ENCODE assay signal across 8 cellular contexts in the genomic region with DNA sequence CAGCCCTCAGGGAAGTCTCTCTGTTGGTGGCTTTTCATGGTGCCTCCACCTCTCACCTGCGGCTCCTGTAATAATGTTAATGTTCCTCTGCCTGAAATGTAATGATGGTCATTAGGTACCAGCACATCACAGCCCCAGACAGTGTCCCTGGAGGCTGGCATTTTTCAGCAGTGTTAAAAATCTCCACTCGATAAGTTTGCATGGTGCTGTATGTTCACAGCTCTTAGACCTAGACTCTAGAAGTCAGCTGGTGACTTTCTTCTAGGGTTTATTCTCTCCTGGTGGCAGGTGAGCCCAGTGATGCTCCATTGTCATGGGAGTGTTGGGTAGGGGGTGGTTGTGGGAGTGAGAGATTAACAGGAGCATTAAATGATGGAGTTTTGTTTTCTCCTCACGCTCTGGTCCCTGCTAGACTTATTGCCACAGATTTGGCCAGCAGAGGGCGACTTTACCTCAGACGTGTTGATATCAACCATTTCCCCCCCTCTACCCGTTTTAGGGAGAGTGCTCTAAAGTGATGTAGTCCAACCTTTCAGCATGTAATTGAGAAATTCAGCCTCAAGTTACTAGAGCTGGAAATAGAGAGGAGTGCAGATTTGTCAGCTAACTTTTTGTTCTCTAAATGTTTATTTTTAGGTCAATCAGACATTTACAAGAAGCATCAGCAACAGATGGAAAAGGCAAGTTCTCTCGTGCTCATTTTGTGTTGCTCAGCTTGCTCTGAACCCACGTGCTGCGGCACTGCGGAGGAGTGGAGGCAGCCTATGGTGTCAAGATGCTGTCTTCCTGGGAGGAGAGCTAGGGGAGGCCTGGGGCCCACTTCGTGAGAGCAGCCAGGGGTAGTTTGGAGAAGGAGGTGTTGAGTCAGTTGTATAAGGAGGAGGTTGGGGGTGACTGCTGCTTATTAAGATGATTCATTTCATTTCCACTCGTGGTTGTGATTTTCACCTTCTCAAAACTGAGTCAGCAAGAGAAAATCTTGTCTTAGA. TPM values are rescaled to one million over a fixed set of nuclear protein-coding genes. Genes with fewer than 3 reads are reported as not detected.
DNase-seq lines count a peak whose midpoint lies in the region; ATAC-seq and TF ChIP-seq lines count a peak whose summit lies in the region.

No MANE protein-coding gene starts in this region.

- intact Hi-C loops in MCF 10A (cut with micrococcal nuclease), result loop anchor here (1.0 to 2.0 kb wide), 2 partner anchors 129 to 236 kb away; no protein-coding TSS in a partner anchor

- H3K27me3 Mint-ChIP-seq in MCF 10A (ENCODE audit: insufficient read depth, unreplicated experiment) (no peaks in the 10 kb centered on the region), immature natural killer cell (ENCODE audit: low read depth in 3 of 3) (peaks cover 0 to 2% (median 0%) of the 10 kb centered on the region in 3 donors)

- H3K9me3 ChIP-seq in WERI-Rb-1 (ENCODE audit: severe bottlenecking), result no peaks in the 10 kb centered on the region

- no peak overlapping the region for H3K27ac ChIP-seq in WERI-Rb-1

- ATAC-seq in HG02970 (IDR thresholded peaks at IDR 0.05; ENCODE audit: low FRiP score, unreplicated experiment), result no peak

- H3K27ac Mint-ChIP-seq in MCF 10A (ENCODE audit: low read depth, unreplicated experiment), result no peak overlapping the region
- H3K27ac Mint-ChIP-seq in immature natural killer cell, result peak overlapping the region; percentile 82 to 91 (median 87)

- H3K9me3 Mint-ChIP-seq in MCF 10A (ENCODE audit: unreplicated experiment) (no peaks in the 10 kb centered on the region), immature natural killer cell (no peaks in the 10 kb centered on the region)

- CTCF ChIA-PET in MCF 10A (lab: Yijun Ruan, JAX), result interaction anchor here (0.5 to 5.5 kb wide), 48 partner anchors 8 to 1027 kb away, joined by 3 to 62 read pairs (median 4); no protein-coding TSS in a partner anchor

- DNase-seq in activated gamma-delta T cell treated with Interleukin-2 at 50 U/mL for 16 hours (peak; percentile 88), activated gamma-delta T cell (lab: John Stamatoyannopoulos, UW) (no peak), NCI-H2107 (lab: John Stamatoyannopoulos, UW) (peak; percentile 67), WERI-Rb-1 (peak; percentile 85), MCF 10A (ENCODE audit: unreplicated experiment) (peak; percentile 84), immature natural killer cell (peak; percentile 73 to 80 (median 77))
- DNase-seq in stimulated activated CD4-positive, alpha-beta T cell treated with anti-CD3 and anti-CD28 coated beads, Interleukin-12 subunit alpha, Interleukin-12 subunit beta, amount 100 ng/mL, for 48 hours (ENCODE audit: low read depth in 2 of 3, low spot score in 1 of 3), result peak; percentile 67 to 84 (median 82)

- H3K4me3 ChIP-seq in WERI-Rb-1 (ENCODE audit: low read depth, low read length), result no peak overlapping the region

- no peaks in the 10 kb centered on the region for H3K4me1 Mint-ChIP-seq in MCF 10A (ENCODE audit: insufficient read depth, unreplicated experiment)
- H3K4me1 Mint-ChIP-seq in immature natural killer cell, result peaks cover 41% of the 10 kb centered on the region in 2 donors

- POLR2A ChIA-PET in MCF 10A (lab: Yijun Ruan, JAX), result interaction anchor here (1.4 kb wide), 1 partner anchor 129 kb away, joined by 5 read pairs; no protein-coding TSS in a partner anchor

- H3K4me3 Mint-ChIP-seq in MCF 10A (ENCODE audit: unreplicated experiment) (no peak overlapping the region), immature natural killer cell (peak overlapping the region; percentile 35 to 72 (median 59))

- no TSS peak for BruUV-seq in MCF 10A (replicated peaks; lab: Mats Ljungman, UMichigan)

- H3K27me3 ChIP-seq in WERI-Rb-1 (ENCODE audit: insufficient read depth, low read depth, severe bottlenecking), result no peaks in the 10 kb centered on the region

- peak; percentile 89 for TF ChIP-seq CTCF in WERI-Rb-1 (IDR thresholded peaks at IDR 0.05; ENCODE audit: low read depth, low read length)
- TF ChIP-seq CTCF in MCF 10A (IDR thresholded peaks at IDR 0.05; ENCODE audit: unreplicated experiment), result peak; percentile 66

- H3K36me3 Mint-ChIP-seq in MCF 10A (ENCODE audit: insufficient read depth, unreplicated experiment), result peaks cover 54% of the 10 kb centered on the region
- peaks cover 8 to 54% (median 19%) of the 10 kb centered on the region in 3 donors for H3K36me3 Mint-ChIP-seq in immature natural killer cell

- H3K36me3 ChIP-seq in WERI-Rb-1, result peaks cover 57% of the 10 kb centered on the region

RNA-seq across cellular contexts. Expression of gene GPR107, which starts 53.4 kb away (rescaled TPM):
- 32.9 and 41.8 TPM in 2 replicates for total RNA-seq in MCF 10A (2022)
- polyA plus RNA-seq in immature natural killer cell, result 1 to 10 TPM; 3.4 to 9.5 (median 5.9) TPM
